ENCODE assay signal across 13 cellular contexts in the genomic region with DNA sequence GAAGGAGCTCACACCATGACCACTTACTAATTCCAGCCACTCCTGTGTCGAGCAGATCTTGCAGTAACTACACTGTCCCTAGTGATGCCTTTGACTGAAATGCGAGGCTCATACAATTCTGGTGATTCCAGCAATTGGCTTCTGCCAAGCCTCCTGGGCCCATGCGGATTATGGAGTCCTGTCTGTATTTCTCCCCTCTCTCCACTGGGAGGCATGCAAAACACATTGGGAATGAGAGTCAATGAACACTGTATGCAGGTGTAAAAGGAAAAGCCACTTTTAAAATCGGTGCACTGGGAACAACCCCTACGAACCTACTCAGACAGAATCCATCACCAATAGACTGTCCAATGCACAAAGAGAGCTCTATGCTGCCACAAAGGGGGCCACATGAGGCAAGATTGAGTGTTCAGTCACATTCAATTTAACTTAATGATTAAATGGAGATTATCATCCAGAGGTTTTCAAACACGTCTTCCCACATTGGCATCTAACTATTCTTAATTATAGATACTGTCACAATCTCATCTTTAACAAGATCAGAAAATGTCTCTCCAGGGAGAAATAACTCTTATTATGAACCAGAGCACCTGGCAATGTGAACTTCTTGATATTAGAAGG.
A peak's percentile ranks its signal among the peaks of the same experiment; 100 is the strongest.
DNase-seq lines count a peak whose midpoint lies in the region; ATAC-seq, FAIRE-seq and TF ChIP-seq lines count a peak whose summit lies in the region.
"Had no signal": no experiment of that assay in that cellular context is flagged by ENCODE, and none has a peak within 500 bp of the region (broad histone marks: within the 10 kb centered on the region; RNA-seq: fewer than 3 reads in every experiment).

No MANE protein-coding gene starts in this region.

- TF ChIP-seq EP300 in K562 (IDR thresholded peaks at IDR 0.05; ENCODE audit: low read length) = no peak

- H3K4me2 ChIP-seq in DND-41 (ENCODE audit: insufficient read depth, low read length) = no peak overlapping the region
- H3K4me2 ChIP-seq in K562 (ENCODE audit: insufficient read depth, low read length) = no peak overlapping the region

- no peak for ATAC-seq in DND-41 (ENCODE audit: insufficient read depth, low read depth)
- ATAC-seq in K562 = peak; percentile 55; the same call in 1 of the 3 replicates
- ATAC-seq in HG03175 (IDR thresholded peaks at IDR 0.05; ENCODE audit: unreplicated experiment) = no peak

- H4K20me1 ChIP-seq in DND-41 (ENCODE audit: insufficient read depth, low read length) (no peaks in the 10 kb centered on the region), K562 (replicated peaks; ENCODE audit: control insufficient read depth, insufficient read depth, low read length) (no peaks in the 10 kb centered on the region)

- H3K36me3 ChIP-seq in DND-41 (ENCODE audit: insufficient read depth, low read length) = no peaks in the 10 kb centered on the region
- H3K36me3 ChIP-seq in K562 (ENCODE audit: control insufficient read depth, insufficient read depth, low read length) = no peaks in the 10 kb centered on the region
- no peaks in the 10 kb centered on the region for H3K36me3 ChIP-seq in uterus
- H3K36me3 ChIP-seq: SJCRH30, stomach had no signal

- H2AFZ ChIP-seq in DND-41 (ENCODE audit: low read depth, low read length) (no peak overlapping the region), K562 (ENCODE audit: low read depth, low read length) (no peak overlapping the region)

- FAIRE-seq in K562 (lab: Jason Lieb, UNC) = no peak
- FAIRE-seq: astrocyte had no signal

- TF ChIP-seq POLR2A in K562 (conservative IDR thresholded peaks at IDR 0.05) (no peak), uterus (IDR thresholded peaks at IDR 0.05) (no peak)

- BruUV-seq in K562 (replicated peaks; lab: Mats Ljungman, UMichigan) = no TSS peak

- CTCF ChIA-PET in K562 (lab: Yijun Ruan, JAX; ENCODE audit: low intra/inter-chr PET ratio) = interaction anchor here (0.6 kb wide), 1 partner anchor 10 kb away, joined by 3 read pairs; no protein-coding TSS in a partner anchor

- TF ChIP-seq RAD21 in K562 (CRISPR knock-in tag; conservative IDR thresholded peaks at IDR 0.05 in 1 of 2, IDR thresholded peaks at IDR 0.05 in 1 of 2) = peak in 1 of 2 experiments; percentile 36; a peak in 2 of 4 replicates

- H3K79me2 ChIP-seq in DND-41 (ENCODE audit: insufficient read depth, low read length) = no peaks in the 10 kb centered on the region
- no peaks in the 10 kb centered on the region for H3K79me2 ChIP-seq in K562 (ENCODE audit: control insufficient read depth, insufficient read depth, low read length)

- H3K27ac ChIP-seq in DND-41 (ENCODE audit: low read length) (no peak overlapping the region), K562 (ENCODE audit: extremely low read depth, low read depth, low read length) (no peak overlapping the region), uterus (no peak overlapping the region)
- H3K27ac ChIP-seq: SJCRH30, stomach had no signal

- H3K36me3 Mint-ChIP-seq in nephron progenitor cell (ENCODE audit: low read depth) = no peaks in the 10 kb centered on the region

- H3K4me1 ChIP-seq in DND-41 (ENCODE audit: insufficient read depth, low read length) (no peaks in the 10 kb centered on the region), K562 (replicated peaks in 1 of 2; ENCODE audit: control insufficient read depth in 2 of 2, insufficient read depth in 2 of 2, low read length in 2 of 2) (no peaks in the 10 kb centered on the region), uterus (no peaks in the 10 kb centered on the region)
- H3K4me1 ChIP-seq: SJCRH30, stomach had no signal

- H3K9me3 Mint-ChIP-seq in nephron progenitor cell = peaks cover 6% of the 10 kb centered on the region

- no peak overlapping the region for H3K9ac ChIP-seq in DND-41 (ENCODE audit: low read depth, low read length)
- H3K9ac ChIP-seq in K562 (ENCODE audit: insufficient read depth in 1 of 2, low read depth in 2 of 2, low read length in 2 of 2) = no peak overlapping the region

- DNase-seq in DND-41 (no peak), NCI-H2029 (lab: John Stamatoyannopoulos, UW) (peak; percentile 11), K562 (ENCODE audit: extremely low read depth in 1 of 4, low spot score in 3 of 4) (peak; percentile 7 to 19 (median 12)), nephron progenitor cell (peak; percentile 14), T-helper 2 cell (no peak), uterus (no peak), SW 1271 (lab: John Stamatoyannopoulos, UW) (no peak)
- DNase-seq: EL, IMR-90, stomach had no signal

- TF ChIP-seq CTCF in DND-41 (IDR thresholded peaks at IDR 0.05; ENCODE audit: borderline replicate concordance, extremely low read depth, low read length, poor library complexity, severe bottlenecking) (peak; percentile 30), K562 (IDR thresholded peaks at IDR 0.05 in 2 of 3, conservative IDR thresholded peaks at IDR 0.05 in 1 of 3; ENCODE audit: insufficient read depth in 2 of 3, low read depth in 1 of 3, low read length in 3 of 3) (peak; percentile 20 to 42 (median 35); a peak in 2 of 6 replicates), nephron progenitor cell (IDR thresholded peaks at IDR 0.05) (peak; percentile 58), uterus (IDR thresholded peaks at IDR 0.05) (no peak)

- peaks cover 3% of the 10 kb centered on the region for H3K27me3 Mint-ChIP-seq in nephron progenitor cell (ENCODE audit: low read depth, poor library complexity)

- H3K4me3 ChIP-seq in DND-41 (ENCODE audit: low read depth in 1 of 2, low read length in 2 of 2) (no peak overlapping the region), K562 (no peak overlapping the region), uterus (no peak overlapping the region)
- H3K4me3 ChIP-seq: SJCRH30, stomach had no signal

- intact Hi-C loops in K562 (cut with micrococcal nuclease) = loop anchor here (5.0 to 10.0 kb wide), 2 partner anchors 1101 to 1188 kb away; no protein-coding TSS in a partner anchor
- intact Hi-C loops in uterus (cut with DNase I; ENCODE audit: low total_unique reads) = no loop called here

- POLR2A ChIA-PET in K562 (lab: Yijun Ruan, JAX) = no interaction called here

- no peaks in the 10 kb centered on the region for H3K4me1 Mint-ChIP-seq in nephron progenitor cell

- no peak overlapping the region for H3K4me3 Mint-ChIP-seq in nephron progenitor cell

- H3K27me3 ChIP-seq in DND-41 (ENCODE audit: insufficient read depth, low read length, poor library complexity) (peaks cover 3% of the 10 kb centered on the region), K562 (ENCODE audit: control insufficient read depth in 2 of 2, insufficient read depth in 2 of 2, low read length in 2 of 2) (no peaks in the 10 kb centered on the region), uterus (no peaks in the 10 kb centered on the region)
- H3K27me3 ChIP-seq: SJCRH30, stomach had no signal

- H3K27ac Mint-ChIP-seq in nephron progenitor cell = no peak overlapping the region

- peaks cover 4% of the 10 kb centered on the region for H3K9me3 ChIP-seq in DND-41 (ENCODE audit: insufficient read depth, low read length, severe bottlenecking)
- no peaks in the 10 kb centered on the region for H3K9me3 ChIP-seq in K562 (replicated peaks; ENCODE audit: control insufficient read depth, insufficient read depth, low read depth, low read length)
- no peaks in the 10 kb centered on the region for H3K9me3 ChIP-seq in uterus
- H3K9me3 ChIP-seq: SJCRH30 had no signal

- no peaks in the 10 kb centered on the region for H3K9me1 ChIP-seq in K562 (ENCODE audit: control insufficient read depth, insufficient read depth, low read length)

- 0% methylated on average over 5 of the region's 6 CpGs for WGBS in K562 (ENCODE audit: insufficient coverage, low coverage, missing lambda C conversion rate)

- in situ Hi-C loops in K562 (cut with MboI) = no loop called here

TF ChIP-seq in K562, 482 proteins besides CTCF, POLR2A, EP300 and RAD21:
- TF ChIP-seq SMC3 (conservative IDR thresholded peaks at IDR 0.05; ENCODE audit: insufficient read depth, low read depth, low read length) = peak; percentile 24; the same call in 1 of the 2 replicates
- no peak for TF ChIP-seq TCFL5 (CRISPR knock-in tag; conservative IDR thresholded peaks at IDR 0.05)
- TF ChIP-seq, protein P1, sequence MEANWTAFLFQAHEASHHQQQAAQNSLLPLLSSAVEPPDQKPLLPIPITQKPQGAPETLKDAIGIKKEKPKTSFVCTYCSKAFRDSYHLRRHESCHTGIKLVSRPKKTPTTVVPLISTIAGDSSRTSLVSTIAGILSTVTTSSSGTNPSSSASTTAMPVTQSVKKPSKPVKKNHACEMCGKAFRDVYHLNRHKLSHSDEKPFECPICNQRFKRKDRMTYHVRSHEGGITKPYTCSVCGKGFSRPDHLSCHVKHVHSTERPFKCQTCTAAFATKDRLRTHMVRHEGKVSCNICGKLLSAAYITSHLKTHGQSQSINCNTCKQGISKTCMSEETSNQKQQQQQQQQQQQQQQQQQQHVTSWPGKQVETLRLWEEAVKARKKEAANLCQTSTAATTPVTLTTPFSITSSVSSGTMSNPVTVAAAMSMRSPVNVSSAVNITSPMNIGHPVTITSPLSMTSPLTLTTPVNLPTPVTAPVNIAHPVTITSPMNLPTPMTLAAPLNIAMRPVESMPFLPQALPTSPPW (CRISPR knock-in tag; IDR thresholded peaks at IDR 0.05) = no peak
- TF ChIP-seq, protein P2, sequence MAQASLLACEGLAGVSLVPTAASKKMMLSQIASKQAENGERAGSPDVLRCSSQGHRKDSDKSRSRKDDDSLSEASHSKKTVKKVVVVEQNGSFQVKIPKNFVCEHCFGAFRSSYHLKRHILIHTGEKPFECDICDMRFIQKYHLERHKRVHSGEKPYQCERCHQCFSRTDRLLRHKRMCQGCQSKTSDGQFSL (CRISPR knock-in tag; IDR thresholded peaks at IDR 0.05) = no peak
- TF ChIP-seq, protein P2 (tag; IDR thresholded peaks at IDR 0.05) = no peak
- TF ChIP-seq, protein P3, sequence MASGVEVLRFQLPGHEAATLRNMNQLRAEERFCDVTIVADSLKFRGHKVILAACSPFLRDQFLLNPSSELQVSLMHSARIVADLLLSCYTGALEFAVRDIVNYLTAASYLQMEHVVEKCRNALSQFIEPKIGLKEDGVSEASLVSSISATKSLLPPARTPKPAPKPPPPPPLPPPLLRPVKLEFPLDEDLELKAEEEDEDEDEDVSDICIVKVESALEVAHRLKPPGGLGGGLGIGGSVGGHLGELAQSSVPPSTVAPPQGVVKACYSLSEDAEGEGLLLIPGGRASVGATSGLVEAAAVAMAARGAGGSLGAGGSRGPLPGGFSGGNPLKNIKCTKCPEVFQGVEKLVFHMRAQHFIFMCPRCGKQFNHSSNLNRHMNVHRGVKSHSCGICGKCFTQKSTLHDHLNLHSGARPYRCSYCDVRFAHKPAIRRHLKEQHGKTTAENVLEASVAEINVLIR (CRISPR knock-in tag; IDR thresholded peaks at IDR 0.05) = no peak
- no peak for TF ChIP-seq ZNF217 (CRISPR knock-in tag; IDR thresholded peaks at IDR 0.05)
- no peak for TF ChIP-seq RBM34 (IDR thresholded peaks at IDR 0.05; ENCODE audit: borderline replicate concordance, insufficient read depth, low read length)
TF ChIP-seq in K562: peak in this region for 1.

Comparison
In these comparisons a context has a peak if more than half of its experiments do, and no peak if none do; other contexts are left out.
1. DNase-seq: peak in NCI-H2029 (single experiment), K562 (4 of 4) and nephron progenitor cell (single experiment); none in DND-41 (single experiment), T-helper 2 cell (0 of 5), uterus (0 of 2) and SW 1271 (0 of 2).
2. CTCF ChIP-seq: peak in DND-41 (single experiment), K562 (3 of 3) and nephron progenitor cell (single experiment); none in uterus (0 of 4).